16 cellular contexts compared by ENCODE assay signal in the genomic region with DNA sequence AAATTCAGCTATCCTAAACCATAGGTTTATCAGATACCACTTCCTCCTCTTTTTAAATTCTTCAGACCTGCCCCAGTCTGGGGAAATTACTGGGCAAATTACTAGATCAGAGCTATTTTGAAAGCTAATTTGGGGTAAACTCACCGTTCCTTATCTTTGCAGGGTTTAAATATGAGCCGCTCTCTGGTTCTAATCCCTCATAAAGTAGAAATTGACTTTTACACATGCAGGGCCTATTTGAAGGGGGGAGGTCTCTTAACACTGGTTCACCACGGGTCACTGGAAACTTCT. TPM values are rescaled to one million over a fixed set of nuclear protein-coding genes. Genes with fewer than 3 reads are reported as not detected.
A peak's percentile ranks its signal among the peaks of the same experiment; 100 is the strongest.
DNase-seq lines count a peak whose midpoint lies in the region; ATAC-seq and TF ChIP-seq lines count a peak whose summit lies in the region.
"Had no signal": no experiment of that assay in that cellular context is flagged by ENCODE, and none has a peak within 500 bp of the region (broad histone marks: within the 10 kb centered on the region; RNA-seq: fewer than 3 reads in every experiment).

No MANE protein-coding gene starts in this region.

- peaks cover 38% of the 10 kb centered on the region for H3K27me3 ChIP-seq in colonic mucosa

- no peaks in the 10 kb centered on the region for H3K36me3 ChIP-seq in colonic mucosa
- H3K36me3 ChIP-seq: BLaER1, neutrophil had no signal

- H3K9ac ChIP-seq in colonic mucosa (ENCODE audit: low read depth in 2 of 2, low read length in 2 of 2) = no peak overlapping the region
- H3K9ac ChIP-seq: BLaER1 had no signal

- no peak overlapping the region for H3K27ac ChIP-seq in colonic mucosa
- H3K27ac ChIP-seq: BLaER1, neutrophil had no signal

- H3K9me3 Mint-ChIP-seq in Calu3 (ENCODE audit: low read depth, unreplicated experiment) (no peaks in the 10 kb centered on the region), osteocyte (ENCODE audit: unreplicated experiment) (peaks cover 9% of the 10 kb centered on the region)

- H3K27me3 Mint-ChIP-seq in Calu3 (ENCODE audit: unreplicated experiment) (no peaks in the 10 kb centered on the region), osteocyte (ENCODE audit: unreplicated experiment) (peaks cover 91% of the 10 kb centered on the region)

- no peak for ATAC-seq in HG03457 (IDR thresholded peaks at IDR 0.05; ENCODE audit: unreplicated experiment)

- H3K27ac Mint-ChIP-seq in Calu3 (ENCODE audit: unreplicated experiment) (peak overlapping the region; percentile 72), osteocyte (ENCODE audit: unreplicated experiment) (no peak overlapping the region)

- intact Hi-C loops in Calu3 (cut with micrococcal nuclease; ENCODE audit: unreplicated experiment) = no loop called here
- intact Hi-C loops in colonic mucosa (cut with DNase I) = no loop called here

- BruUV-seq in Calu3 (replicated peaks; lab: Mats Ljungman, UMichigan) = no TSS peak

- H3K4me3 ChIP-seq in fibroblast of pulmonary artery (replicated peaks; ENCODE audit: low read depth, low read length) (peak overlapping the region; percentile 50), colonic mucosa (no peak overlapping the region)
- H3K4me3 ChIP-seq: BLaER1 had no signal

- DNase-seq in Calu3 (no peak), SK-N-DZ (ENCODE audit: low spot score) (peak; percentile 68), fibroblast of pulmonary artery (ENCODE audit: low read depth) (no peak), osteocyte (ENCODE audit: extremely low spot score, unreplicated experiment) (no peak), HEK293T (ENCODE audit: extremely low spot score) (no peak), colonic mucosa (no peak), inferior parietal cortex (ENCODE audit: extremely low spot score) (no peak)
- DNase-seq: activated naive CD4-positive, alpha-beta T cell treated with Interleukin-2 at 50 U/mL for 16 hours; effector CD8-positive, alpha-beta T cell; GF-D8; NCI-H1105 treated with DMSO at 0.1 percent for 48 hours; stimulated activated CD4-positive, alpha-beta T cell treated with anti-CD3 and anti-CD28 coated beads, Interleukin-4, amount 100 ng/mL, for 24 hours; SW 1271 had no signal

- POLR2A ChIA-PET in HEK293T (lab: Yijun Ruan, JAX) = interaction anchor here (0.7 to 1.8 kb wide), 3 partner anchors 10 to 115 kb away, joined by 3 to 9 read pairs (median 3); a partner anchor contains a TSS

- H3K36me3 Mint-ChIP-seq in Calu3 (ENCODE audit: insufficient read depth, unreplicated experiment) (peaks cover 20% of the 10 kb centered on the region), osteocyte (ENCODE audit: unreplicated experiment) (peaks cover 23% of the 10 kb centered on the region)

- no peaks in the 10 kb centered on the region for H3K9me3 ChIP-seq in colonic mucosa
- H3K9me3 ChIP-seq: BLaER1, neutrophil had no signal

- TF ChIP-seq CTCF in Calu3 (IDR thresholded peaks at IDR 0.05; ENCODE audit: unreplicated experiment) (no peak), fibroblast of pulmonary artery (IDR thresholded peaks at IDR 0.05; ENCODE audit: low read length, missing control alignments) (no peak), osteocyte (IDR thresholded peaks at IDR 0.05) (no peak), colonic mucosa (IDR thresholded peaks at IDR 0.05) (no peak)

- CTCF ChIA-PET in Calu3 (lab: Charles Lee) = interaction anchor here (0.6 kb wide), 1 partner anchor 15 kb away, joined by 3 read pairs; no protein-coding TSS in a partner anchor
- CTCF ChIA-PET in HEK293T (lab: Yijun Ruan, JAX) = interaction anchor here (0.7 kb wide), 1 partner anchor 9 kb away, joined by 3 read pairs; no protein-coding TSS in a partner anchor

- H3K4me1 Mint-ChIP-seq in Calu3 (ENCODE audit: low read depth, unreplicated experiment) = peaks cover 8% of the 10 kb centered on the region
- H3K4me1 Mint-ChIP-seq in osteocyte (ENCODE audit: unreplicated experiment) = peaks cover 31% of the 10 kb centered on the region

- no peaks in the 10 kb centered on the region for H3K4me1 ChIP-seq in colonic mucosa
- H3K4me1 ChIP-seq: BLaER1 had no signal

- peak overlapping the region; percentile 71 for H3K4me3 Mint-ChIP-seq in Calu3 (ENCODE audit: low read depth, unreplicated experiment)
- H3K4me3 Mint-ChIP-seq in osteocyte (ENCODE audit: unreplicated experiment) = peak overlapping the region; percentile 69

TF ChIP-seq in HEK293T, 16 proteins besides CTCF, POLR2A, EP300 and RAD21:
- no peak for TF ChIP-seq L3MBTL2 (conservative IDR thresholded peaks at IDR 0.05)
- TF ChIP-seq TARDBP (IDR thresholded peaks at IDR 0.05) = no peak
- TF ChIP-seq FOXA1 (IDR thresholded peaks at IDR 0.05) = no peak
- TF ChIP-seq LEF1 (IDR thresholded peaks at IDR 0.05; ENCODE audit: borderline replicate concordance) = no peak

RNA-seq across cellular contexts. Expression of a gene that starts 11.0 kb away (rescaled TPM):
- total RNA-seq in Calu3 (2022) (23.1 and 24.5 TPM in 2 replicates), osteocyte (79.9 and 82.8 TPM in 2 replicates), colonic mucosa (1 to 10 TPM; 1.7 to 7.6 TPM)
- 133 and 168 TPM in 2 replicates for polyA plus RNA-seq in SK-N-DZ (2014; cell fraction: cytosol; rRNA removed)
- 136 and 171 TPM in 2 replicates for polyA plus RNA-seq in SK-N-DZ (2014; cell fraction: nucleus; rRNA removed)
